Comparison of ENCODE assay signal across 4 cellular contexts in the genomic region with DNA sequence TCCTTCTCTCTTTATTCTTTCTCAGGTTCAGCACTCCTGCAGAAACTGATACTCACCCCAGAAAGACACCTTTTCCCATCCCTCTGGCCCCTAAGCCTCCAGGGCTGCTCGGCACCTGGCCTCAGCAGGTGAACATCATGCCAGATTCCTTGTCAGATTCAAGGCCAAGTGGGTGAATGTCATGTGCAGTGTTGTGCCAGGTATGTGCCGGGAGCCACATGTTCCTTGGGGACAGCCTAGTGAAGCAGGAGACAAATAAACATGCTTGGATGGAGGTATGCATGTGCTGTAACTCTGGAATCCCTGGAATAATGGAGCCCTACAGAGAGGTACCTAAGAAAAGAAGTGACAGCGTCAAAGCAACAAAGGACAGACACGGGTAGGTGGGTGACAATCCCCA. TPM values are rescaled to one million over a fixed set of nuclear protein-coding genes. Genes with fewer than 3 reads are reported as not detected.
"Had no signal": no experiment of that assay in that cellular context is flagged by ENCODE, and none has a peak within 500 bp of the region (broad histone marks: within the 10 kb centered on the region; RNA-seq: fewer than 3 reads in every experiment).

No MANE protein-coding gene starts in this region.

RNA-seq across cellular contexts. Expression of a gene that starts 1.7 kb away (rescaled TPM):
- total RNA-seq: LHCN-M2, PC-3, Right ventricle myocardium superior, SJSA1 had no signal

RNA-seq across cellular contexts. Expression of a gene that starts 47.3 kb away (rescaled TPM):
- total RNA-seq: LHCN-M2, PC-3, SJSA1 had no signal

RNA-seq across cellular contexts. Expression of a gene that starts 56.9 kb away (rescaled TPM):
- total RNA-seq: LHCN-M2, PC-3, Right ventricle myocardium superior had no signal
